8 cellular contexts compared by ENCODE assay signal in genomic region chr14:69153848-69154208, GRCh38. TPM values are rescaled to one million over a fixed set of nuclear protein-coding genes. Genes with fewer than 3 reads are reported as not detected.
A peak's percentile ranks its signal among the peaks of the same experiment; 100 is the strongest.
DNase-seq lines count a peak whose midpoint lies in the region; ATAC-seq, FAIRE-seq and TF ChIP-seq lines count a peak whose summit lies in the region.

No MANE protein-coding gene starts in this region.

- TF ChIP-seq POLR2A in K562 (conservative IDR thresholded peaks at IDR 0.05): no peak

- intact Hi-C loops in K562 (cut with micrococcal nuclease): loop anchor here (5.0 kb wide), 1 partner anchor 38 kb away; the partner anchor contains the start of gene EXD2
- intact Hi-C loops in posterior vena cava (cut with DNase I): no loop called here

- H3K9me3 ChIP-seq in K562 (replicated peaks; ENCODE audit: control insufficient read depth, insufficient read depth, low read depth, low read length): no peaks in the 10 kb centered on the region

- peaks cover 37% of the 10 kb centered on the region for H3K79me2 ChIP-seq in K562 (ENCODE audit: control insufficient read depth, insufficient read depth, low read length)

- H3K9me3 Mint-ChIP-seq in immature natural killer cell: no peaks in the 10 kb centered on the region
- H3K9me3 Mint-ChIP-seq in stimulated activated naive B cell treated with anti-CD40 and anti-IgM and Interleukin-4, amounts not matched to agents 10 μg/mL and 1 μg/mL and 100 μg/mL, for 72 hours: no peaks in the 10 kb centered on the region

- H3K9ac ChIP-seq in K562 (ENCODE audit: insufficient read depth in 1 of 2, low read depth in 2 of 2, low read length in 2 of 2): peak overlapping the region; percentile 71 to 94; a peak in 3 of 4 replicates

- no peaks in the 10 kb centered on the region for H3K9me1 ChIP-seq in K562 (ENCODE audit: control insufficient read depth, insufficient read depth, low read length)

- H3K4me3 ChIP-seq in K562: peak overlapping the region; percentile 90

- in situ Hi-C loops in K562 (cut with MboI): no loop called here

- BruUV-seq in K562 (replicated peaks; lab: Mats Ljungman, UMichigan): TSS peak; percentile 78

- WGBS in K562 (ENCODE audit: insufficient coverage, low coverage, missing lambda C conversion rate): 1% methylated on average over 13 of the region's 13 CpGs

- TF ChIP-seq EP300 in K562 (IDR thresholded peaks at IDR 0.05; ENCODE audit: low read length): no peak

- H3K4me2 ChIP-seq in K562 (ENCODE audit: insufficient read depth, low read length): peak overlapping the region; percentile 80

- peaks cover 0 to 3% (median 0%) of the 10 kb centered on the region in 3 donors for H3K36me3 Mint-ChIP-seq in immature natural killer cell
- H3K36me3 Mint-ChIP-seq in stimulated activated naive B cell treated with anti-CD40 and anti-IgM and Interleukin-4, amounts not matched to agents 10 μg/mL and 1 μg/mL and 100 μg/mL, for 72 hours: peaks cover 11 to 12% of the 10 kb centered on the region in 2 donors

- CTCF ChIA-PET in K562 (lab: Yijun Ruan, JAX; ENCODE audit: low intra/inter-chr PET ratio): no interaction called here

- no peaks in the 10 kb centered on the region for H3K27me3 ChIP-seq in K562 (ENCODE audit: control insufficient read depth in 2 of 2, insufficient read depth in 2 of 2, low read length in 2 of 2)

- peak overlapping the region; percentile 79 for H2AFZ ChIP-seq in K562 (ENCODE audit: low read depth, low read length)

- peaks cover 5% of the 10 kb centered on the region for H3K36me3 ChIP-seq in K562 (ENCODE audit: control insufficient read depth, insufficient read depth, low read length)

- peaks cover 0 to 15% (median 6%) of the 10 kb centered on the region in 3 donors for H3K27me3 Mint-ChIP-seq in immature natural killer cell (ENCODE audit: low read depth in 3 of 3)
- peaks cover 0 to 6% of the 10 kb centered on the region in 2 donors for H3K27me3 Mint-ChIP-seq in stimulated activated naive B cell treated with anti-CD40 and anti-IgM and Interleukin-4, amounts not matched to agents 10 μg/mL and 1 μg/mL and 100 μg/mL, for 72 hours

- H3K4me1 ChIP-seq in K562 (replicated peaks in 1 of 2; ENCODE audit: control insufficient read depth in 2 of 2, insufficient read depth in 2 of 2, low read length in 2 of 2): peaks cover 19 to 20% of the 10 kb centered on the region in 2 experiments; a peak in 4 of 5 replicates

- peak; percentile 72 for FAIRE-seq in K562 (lab: Jason Lieb, UNC)
- FAIRE-seq in urothelium cell line (lab: Jason Lieb, UNC): no peak

- no peaks in the 10 kb centered on the region for H4K20me1 ChIP-seq in K562 (replicated peaks; ENCODE audit: control insufficient read depth, insufficient read depth, low read length)

- peak overlapping the region; percentile 88 to 97 (median 95) for H3K4me3 Mint-ChIP-seq in immature natural killer cell
- H3K4me3 Mint-ChIP-seq in stimulated activated naive B cell treated with anti-CD40 and anti-IgM and Interleukin-4, amounts not matched to agents 10 μg/mL and 1 μg/mL and 100 μg/mL, for 72 hours: peak overlapping the region; percentile 94 to 98

- TF ChIP-seq RAD21 in K562 (CRISPR knock-in tag; conservative IDR thresholded peaks at IDR 0.05 in 1 of 2, IDR thresholded peaks at IDR 0.05 in 1 of 2): no peak

- POLR2A ChIA-PET in K562 (lab: Yijun Ruan, JAX): interaction anchor here (1.2 kb wide), 1 partner anchor 38 kb away, joined by 3 read pairs; the partner anchor contains the start of gene EXD2

- peak overlapping the region; percentile 87 to 99 (median 95) for H3K27ac Mint-ChIP-seq in immature natural killer cell
- peak overlapping the region; percentile 86 for H3K27ac Mint-ChIP-seq in stimulated activated naive B cell treated with anti-CD40 and anti-IgM and Interleukin-4, amounts not matched to agents 10 μg/mL and 1 μg/mL and 100 μg/mL, for 72 hours

- DNase-seq in EL: peak; percentile 35
- peak; percentile 45 for DNase-seq in NCI-H1092 (lab: John Stamatoyannopoulos, UW)
- peak in 1 of 4 experiments; percentile 45 for DNase-seq in K562 (ENCODE audit: extremely low read depth in 1 of 4, low spot score in 3 of 4)
- peak in 1 of 3 donors; percentile 13 for DNase-seq in immature natural killer cell
- no peak for DNase-seq in stimulated activated naive B cell treated with anti-CD40 and anti-IgM and Interleukin-4, amounts not matched to agents 10 μg/mL and 1 μg/mL and 100 μg/mL, for 72 hours
- no peak for DNase-seq in urothelium cell line (ENCODE audit: low spot score)
- no peak for DNase-seq in posterior vena cava (ENCODE audit: low spot score)
- no peak for DNase-seq in AML-193 (lab: John Stamatoyannopoulos, UW)

- peak overlapping the region; percentile 66 for H3K27ac ChIP-seq in K562 (ENCODE audit: extremely low read depth, low read depth, low read length)

- peaks cover 32% of the 10 kb centered on the region in 2 donors for H3K4me1 Mint-ChIP-seq in immature natural killer cell
- peaks cover 17 to 30% of the 10 kb centered on the region in 2 donors for H3K4me1 Mint-ChIP-seq in stimulated activated naive B cell treated with anti-CD40 and anti-IgM and Interleukin-4, amounts not matched to agents 10 μg/mL and 1 μg/mL and 100 μg/mL, for 72 hours

- ATAC-seq in K562: no peak
- no peak for ATAC-seq in stimulated activated naive B cell treated with anti-CD40 and anti-IgM and Interleukin-4, amounts not matched to agents 10 μg/mL and 1 μg/mL and 100 μg/mL, for 72 hours (replicated peaks)

- no peak for TF ChIP-seq CTCF in K562 (IDR thresholded peaks at IDR 0.05 in 2 of 3, conservative IDR thresholded peaks at IDR 0.05 in 1 of 3; ENCODE audit: insufficient read depth in 2 of 3, low read depth in 1 of 3, low read length in 3 of 3)

TF ChIP-seq in K562, 482 proteins besides CTCF, POLR2A, EP300 and RAD21 (continues in another document):
- TF ChIP-seq E2F5 (CRISPR knock-in tag; IDR thresholded peaks at IDR 0.05): no peak
- TF ChIP-seq MXI1 (IDR thresholded peaks at IDR 0.05; ENCODE audit: low read depth, low read length): no peak
- no peak for TF ChIP-seq KLF13 (tag; IDR thresholded peaks at IDR 0.05; ENCODE audit: borderline replicate concordance, low read depth)
- TF ChIP-seq ATF3 (IDR thresholded peaks at IDR 0.05): no peak
- TF ChIP-seq ATF3 (CRISPR knock-in tag; conservative IDR thresholded peaks at IDR 0.05): no peak
- TF ChIP-seq KLF1 (tag; IDR thresholded peaks at IDR 0.05): no peak

RNA-seq across cellular contexts. Expression of gene DCAF5, which starts 0.9 kb away (rescaled TPM):
- 22.5 and 34.2 TPM in 2 replicates for total RNA-seq in K562 (2011; cell fraction: chromatin; rRNA removed; ENCODE audit: low replicate concordance)
- 17.0 and 18.6 TPM in 2 replicates for total RNA-seq in K562 (2011; cell fraction: nucleolus; rRNA removed)
- total RNA-seq in K562 (2011; cell fraction: nucleoplasm; rRNA removed): 21.1 and 24.9 TPM in 2 replicates
- 7.5 and 8.1 TPM in 2 replicates for total RNA-seq in K562 (2014; rRNA removed)
- total RNA-seq in K562 (2014; rRNA removed; fragmentation: Illumina TruSeq; extraction: Trizol): 11.3 and 12.7 TPM in 2 replicates
- 12.5 and 13.2 TPM in 2 replicates for total RNA-seq in K562 (2015; rRNA removed; fragmentation: Illumina TruSeq; extraction: Trizol)
- total RNA-seq in K562 (2021): 16.9 and 20.2 TPM in 2 replicates
- polyA plus RNA-seq in K562 (2011; rRNA removed): 24.1 and 26.3 TPM in 2 replicates
- polyA plus RNA-seq in K562 (2011; cell fraction: cytosol; rRNA removed): 27.4 and 30.1 TPM in 2 replicates
- 73.7 and 97.8 TPM in 2 replicates for polyA plus RNA-seq in K562 (2011; cell fraction: nucleus; rRNA removed)
- 14.2 and 21.5 TPM in 2 replicates for polyA plus RNA-seq in K562 (2012)
- 21.8 and 23.6 TPM in 2 replicates for polyA plus RNA-seq in K562 (2014; fragmentation: Illumina TruSeq; extraction: Trizol)
- 1 to 10 TPM; 5.6 to 9.1 TPM for polyA plus RNA-seq in K562 (2014; fragmentation: Nextera tagmentation; extraction: Ambion mirVana)
- 13.7 and 15.1 TPM in 2 replicates for polyA plus RNA-seq in K562 (2014; rRNA removed)
- 15.9 and 19.1 TPM in 2 replicates for polyA minus RNA-seq in K562 (2011; rRNA and poly(A)+ RNA removed)
- polyA minus RNA-seq in K562 (2011; cell fraction: cytosol; rRNA and poly(A)+ RNA removed): 9.4 and 10.4 TPM in 2 replicates
- 18.0 and 25.4 TPM in 2 replicates for polyA minus RNA-seq in K562 (2011; cell fraction: nucleus; rRNA and poly(A)+ RNA removed)
- polyA plus RNA-seq in immature natural killer cell: 100 to 1,000 TPM in 1 of 3 donors, 10 to 100 TPM in 2; 68.7 to 121 (median 71.6) TPM
- total RNA-seq in posterior vena cava: 10 to 100 TPM; 42.3 to 50.0 TPM

RNA-seq across cellular contexts. Expression of gene EXD2, which starts 37.5 kb away (rescaled TPM):
- 10.3 and 15.3 TPM in 2 replicates for total RNA-seq in K562 (2011; cell fraction: chromatin; rRNA removed; ENCODE audit: low replicate concordance)
- 6.0 and 7.1 TPM in 2 replicates for total RNA-seq in K562 (2011; cell fraction: nucleolus; rRNA removed)
- total RNA-seq in K562 (2011; cell fraction: nucleoplasm; rRNA removed): 10.2 and 12.1 TPM in 2 replicates
- 3.0 and 4.6 TPM in 2 replicates for total RNA-seq in K562 (2014; rRNA removed)
- 3.2 and 3.9 TPM in 2 replicates for total RNA-seq in K562 (2014; rRNA removed; fragmentation: Illumina TruSeq; extraction: Trizol)
- 4.5 and 4.7 TPM in 2 replicates for total RNA-seq in K562 (2015; rRNA removed; fragmentation: Illumina TruSeq; extraction: Trizol)
- 5.0 and 6.1 TPM in 2 replicates for total RNA-seq in K562 (2021)
- 7.5 and 8.4 TPM in 2 replicates for polyA plus RNA-seq in K562 (2011; rRNA removed)
- polyA plus RNA-seq in K562 (2011; cell fraction: cytosol; rRNA removed): 2.8 and 5.5 TPM in 2 replicates
- 6.4 and 12.9 TPM in 2 replicates for polyA plus RNA-seq in K562 (2011; cell fraction: nucleus; rRNA removed)
- polyA plus RNA-seq in K562 (2012): 4.4 and 5.8 TPM in 2 replicates
- polyA plus RNA-seq in K562 (2014; fragmentation: Illumina TruSeq; extraction: Trizol): 4.6 and 4.8 TPM in 2 replicates
- 1 to 10 TPM; 1.6 TPM for polyA plus RNA-seq in K562 (2014; fragmentation: Nextera tagmentation; extraction: Ambion mirVana)
- 3.7 and 4.5 TPM in 2 replicates for polyA plus RNA-seq in K562 (2014; rRNA removed)
- polyA minus RNA-seq in K562 (2011; rRNA and poly(A)+ RNA removed): 10.1 and 14.8 TPM in 2 replicates
- polyA minus RNA-seq in K562 (2011; cell fraction: cytosol; rRNA and poly(A)+ RNA removed): 2.8 and 5.5 TPM in 2 replicates
- 3.0 and 5.2 TPM in 2 replicates for polyA minus RNA-seq in K562 (2011; cell fraction: nucleus; rRNA and poly(A)+ RNA removed)
- 1 to 10 TPM; 2.2 to 4.8 (median 3.5) TPM for polyA plus RNA-seq in immature natural killer cell
- 10 to 100 TPM; 17.9 to 21.0 TPM for total RNA-seq in posterior vena cava

Comparison
In these comparisons a context has a peak if more than half of its experiments do, and no peak if none do; other contexts are left out.
1. DNase-seq: peak in EL (single experiment) and NCI-H1092 (single experiment); none in stimulated activated naive B cell treated with anti-CD40 and anti-IgM and Interleukin-4, amounts not matched to agents 10 μg/mL and 1 μg/mL and 100 μg/mL, for 72 hours (single experiment), urothelium cell line (single experiment), posterior vena cava (single experiment) and AML-193 (0 of 2).